ENCODE assay signal across 16 cellular contexts in genomic region chr3:52037291-52037690, GRCh38. TPM values are rescaled to one million over a fixed set of nuclear protein-coding genes. Genes with fewer than 3 reads are reported as not detected.
A peak's percentile ranks its signal among the peaks of the same experiment; 100 is the strongest.
DNase-seq lines count a peak whose midpoint lies in the region; ATAC-seq, FAIRE-seq and TF ChIP-seq lines count a peak whose summit lies in the region.
"Had no signal": no experiment of that assay in that cellular context is flagged by ENCODE, and none has a peak within 500 bp of the region (broad histone marks: within the 10 kb centered on the region; RNA-seq: fewer than 3 reads in every experiment).

No MANE protein-coding gene starts in this region.

- H3K27ac ChIP-seq in Karpas-422 (ENCODE audit: low read length) (no peak overlapping the region), WERI-Rb-1 (peak overlapping the region; percentile 26), dorsolateral prefrontal cortex (peak overlapping the region in 54 of 59 donors; percentile 27 to 100 (median 98)), neuronal stem cell (replicated peaks; ENCODE audit: low read length) (no peak overlapping the region)
- H3K27ac ChIP-seq: SJCRH30 had no signal

- H3K9ac ChIP-seq in Karpas-422 (ENCODE audit: low read length), result peak overlapping the region; percentile 42; the same call in 1 of the 2 replicates
- H3K9ac ChIP-seq in neuronal stem cell (ENCODE audit: low read depth, low read length, poor library complexity), result no peak overlapping the region

- TF ChIP-seq POLR2A in H54 (IDR thresholded peaks at IDR 0.05; ENCODE audit: low read depth, low read length), result no peak

- H2BK12ac ChIP-seq in neuronal stem cell (ENCODE audit: low read length), result no peak overlapping the region

- no peak overlapping the region for H3K4ac ChIP-seq in neuronal stem cell (ENCODE audit: low read length)

- no peak overlapping the region for H4K8ac ChIP-seq in neuronal stem cell (ENCODE audit: low read depth, low read length)

- H3K4me1 ChIP-seq in Karpas-422 (ENCODE audit: low read length), result peaks cover 28% of the 10 kb centered on the region
- peaks cover 10 to 11% of the 10 kb centered on the region in 2 donors for H3K4me1 ChIP-seq in neuronal stem cell (ENCODE audit: control insufficient read depth in 2 of 2, insufficient read depth in 1 of 2, low read depth in 1 of 2, low read length in 2 of 2)

- no peaks in the 10 kb centered on the region for H3K9me3 ChIP-seq in Karpas-422 (ENCODE audit: low read length)
- no peaks in the 10 kb centered on the region for H3K9me3 ChIP-seq in WERI-Rb-1 (ENCODE audit: severe bottlenecking)
- H3K9me3 ChIP-seq in neuronal stem cell (replicated peaks in 1 of 2; ENCODE audit: control insufficient read depth in 2 of 2, insufficient read depth in 1 of 2, low read depth in 1 of 2, low read length in 2 of 2), result no peaks in the 10 kb centered on the region
- H3K9me3 ChIP-seq: Caco-2, SJCRH30 had no signal

- no peaks in the 10 kb centered on the region for H3K36me3 ChIP-seq in Karpas-422 (ENCODE audit: insufficient read depth, low read length)
- no peaks in the 10 kb centered on the region for H3K36me3 ChIP-seq in WERI-Rb-1
- H3K36me3 ChIP-seq in neuronal stem cell (replicated peaks in 1 of 2; ENCODE audit: control insufficient read depth in 2 of 2, insufficient read depth in 2 of 2, low read length in 2 of 2), result no peaks in the 10 kb centered on the region
- H3K36me3 ChIP-seq: SJCRH30 had no signal

- H3K27me3 ChIP-seq in Karpas-422 (ENCODE audit: low read length), result no peaks in the 10 kb centered on the region
- H3K27me3 ChIP-seq in WERI-Rb-1 (ENCODE audit: insufficient read depth, low read depth, severe bottlenecking), result no peaks in the 10 kb centered on the region
- H3K27me3 ChIP-seq in dorsolateral prefrontal cortex, result no peaks in the 10 kb centered on the region
- peaks cover 0 to 80% (median 0%) of the 10 kb centered on the region in 3 experiments for H3K27me3 ChIP-seq in neuronal stem cell (ENCODE audit: control insufficient read depth in 3 of 3, insufficient read depth in 3 of 3, low read depth in 1 of 3, low read length in 3 of 3)
- H3K27me3 ChIP-seq: SJCRH30 had no signal

- H3K4me2 ChIP-seq in Karpas-422 (ENCODE audit: low read depth, low read length, poor library complexity, severe bottlenecking), result peak overlapping the region; percentile 58
- H3K4me2 ChIP-seq in neuronal stem cell (ENCODE audit: insufficient read depth, low read length, poor library complexity, severe bottlenecking), result no peak overlapping the region

- peak overlapping the region; percentile 98 for H2BK15ac ChIP-seq in neuronal stem cell (ENCODE audit: low read length)

- no peaks in the 10 kb centered on the region for H3K79me2 ChIP-seq in Karpas-422 (ENCODE audit: low read length)

- no peak overlapping the region for H2BK120ac ChIP-seq in neuronal stem cell (ENCODE audit: low read depth, low read length)

- H3K9me2 ChIP-seq in Karpas-422 (replicated peaks; ENCODE audit: insufficient read depth, low read length), result no peaks in the 10 kb centered on the region

- TF ChIP-seq CTCF in WERI-Rb-1 (IDR thresholded peaks at IDR 0.05; ENCODE audit: low read depth, low read length) (no peak), dorsolateral prefrontal cortex (IDR thresholded peaks at IDR 0.05 in 54 of 56, conservative IDR thresholded peaks at IDR 0.05 in 2 of 56; ENCODE audit: low read depth in 1 of 56, partially characterized antibody in 56 of 56) (no peak)

- no CpG with 5 or more reads among the region's 4 CpGs for WGBS in neuronal stem cell (ENCODE audit: extremely low coverage in 2 of 2, insufficient read length in 2 of 2, insufficient replicate concordance in 1 of 2), 2 donors

- no peaks in the 10 kb centered on the region for H3K79me1 ChIP-seq in neuronal stem cell (ENCODE audit: low read depth, low read length)

- no peak overlapping the region for H4K91ac ChIP-seq in neuronal stem cell (ENCODE audit: low read depth, low read length, poor library complexity)

- peak overlapping the region; percentile 98 for H2AK5ac ChIP-seq in neuronal stem cell (ENCODE audit: low read depth, low read length)

- H3K14ac ChIP-seq in neuronal stem cell (ENCODE audit: low read length), result no peak overlapping the region

- H4K20me1 ChIP-seq in Karpas-422 (ENCODE audit: insufficient read depth, low read depth, low read length), result peaks cover 4% of the 10 kb centered on the region; the same call in 1 of the 2 replicates

- no peak overlapping the region for H2AFZ ChIP-seq in Karpas-422 (ENCODE audit: low read length)
- H2AFZ ChIP-seq in neuronal stem cell (ENCODE audit: low read length), result no peak overlapping the region

- H3K4me3 ChIP-seq in Karpas-422 (ENCODE audit: low read length) (peak overlapping the region; percentile 31; the same call in 1 of the 2 replicates), WERI-Rb-1 (ENCODE audit: low read depth, low read length) (no peak overlapping the region), dorsolateral prefrontal cortex (no peak overlapping the region), neuronal stem cell (ENCODE audit: low read length in 2 of 2) (no peak overlapping the region)
- H3K4me3 ChIP-seq: SJCRH30 had no signal

- ATAC-seq in HG03571 (IDR thresholded peaks at IDR 0.05; ENCODE audit: unreplicated experiment), result no peak
- ATAC-seq: Panc1 had no signal

- peak overlapping the region; percentile 68 for H3K18ac ChIP-seq in neuronal stem cell (ENCODE audit: low read length)

- no peak overlapping the region for H2BK5ac ChIP-seq in neuronal stem cell (ENCODE audit: low read length)

- FAIRE-seq in H54 (lab: Jason Lieb, UNC), result no peak
- FAIRE-seq: GM12891 had no signal

- H3K23ac ChIP-seq in neuronal stem cell (ENCODE audit: low read depth, low read length, poor library complexity), result peak overlapping the region; percentile 13

- DNase-seq in Karpas-422 (no peak), WERI-Rb-1 (no peak), dorsolateral prefrontal cortex (no peak), neuronal stem cell (ENCODE audit: low spot score) (no peak), H54 (ENCODE audit: insufficient read length, low spot score) (no peak), NCI-H524 (lab: John Stamatoyannopoulos, UW) (no peak)
- DNase-seq: DMS 273 treated with DMSO at 0.1 percent for 48 hours; DMS79 treated with DMSO at 0.1 percent for 48 hours; HCEC 1CT; NCI-H1694; NK-92 treated with Interleukin-12 subunit alpha and Interleukin-12 subunit beta, amount 100 ng/mL, for 24 hours had no signal

- intact Hi-C loops in dorsolateral prefrontal cortex (cut with DNase I), result no loop called here

RNA-seq across cellular contexts. Expression of gene DUSP7, which starts 19.1 kb away (rescaled TPM):
- 11.1 and 21.2 TPM in 2 replicates for total RNA-seq in Karpas-422 (2014; rRNA removed; shearing (Covaris generic); ENCODE audit: low replicate concordance)
- 10 to 100 TPM; 29.0 to 90.9 (median 44.8) TPM for total RNA-seq in dorsolateral prefrontal cortex
- 13.5 TPM for polyA plus RNA-seq in neuronal stem cell (2013, experiment 1 of 2)
- 13.8 TPM for polyA plus RNA-seq in neuronal stem cell (2013, experiment 2 of 2)

RNA-seq across cellular contexts. Expression of gene RPL29, which starts 41.6 kb away (rescaled TPM):
- 2,656 and 3,245 TPM in 2 replicates for total RNA-seq in Karpas-422 (2014; rRNA removed; shearing (Covaris generic); ENCODE audit: low replicate concordance)
- 100 to 1,000 TPM; 154 to 416 (median 290) TPM for total RNA-seq in dorsolateral prefrontal cortex
- 2,500 TPM for polyA plus RNA-seq in neuronal stem cell (2013, experiment 1 of 2)
- 2,467 TPM for polyA plus RNA-seq in neuronal stem cell (2013, experiment 2 of 2)

RNA-seq across cellular contexts. Expression of gene ACY1, which starts 54.0 kb away (rescaled TPM):
- 71.0 and 97.0 TPM in 2 replicates for total RNA-seq in Karpas-422 (2014; rRNA removed; shearing (Covaris generic); ENCODE audit: low replicate concordance)
- total RNA-seq in dorsolateral prefrontal cortex, result 10 to 100 TPM in 116 of 120 experiments, 1 to 10 TPM in 4; 8.1 to 33.2 (median 16.3) TPM
- polyA plus RNA-seq in neuronal stem cell (2013, experiment 1 of 2), result 7.8 TPM
- polyA plus RNA-seq in neuronal stem cell (2013, experiment 2 of 2), result 7.4 TPM

Comparison
In these comparisons a context has a peak if more than half of its experiments do, and no peak if none do; other contexts are left out.
1. H3K27ac ChIP-seq: peak in WERI-Rb-1 (single experiment) and dorsolateral prefrontal cortex (54 of 59); none in Karpas-422 (single experiment) and neuronal stem cell (single experiment).